8 cellular contexts compared by ENCODE assay signal in genomic region chr6:52881996-52882841, GRCh38. TPM values are rescaled to one million over a fixed set of nuclear protein-coding genes. Genes with fewer than 3 reads are reported as not detected.
A peak's percentile ranks its signal among the peaks of the same experiment; 100 is the strongest.
DNase-seq lines count a peak whose midpoint lies in the region; TF ChIP-seq lines count a peak whose summit lies in the region.

No MANE protein-coding gene starts in this region.

- WGBS in thyroid gland, 2 donors = 11 to 17% methylated on average over 18 of the region's 18 CpGs

- intact Hi-C loops in thyroid gland (cut with DNase I) = loop anchor here (10.0 kb wide), 1 partner anchor 103 kb away; no protein-coding TSS in a partner anchor

- no peak for TF ChIP-seq POLR2A in thyroid gland (IDR thresholded peaks at IDR 0.05)

- H4K20me1 ChIP-seq in osteoblast (ENCODE audit: insufficient read depth, low read length) = no peaks in the 10 kb centered on the region

- no peaks in the 10 kb centered on the region for H3K9me3 ChIP-seq in osteoblast (ENCODE audit: low read depth, low read length)
- no peaks in the 10 kb centered on the region for H3K9me3 ChIP-seq in thyroid gland

- H3K79me2 ChIP-seq in osteoblast (ENCODE audit: insufficient read depth, low read length) = no peaks in the 10 kb centered on the region

- H3K27ac ChIP-seq in osteoblast (ENCODE audit: low read depth, low read length) = peak overlapping the region; percentile 67
- H3K27ac ChIP-seq in thyroid gland = peak overlapping the region in 2 of 3 donors; percentile 1 to 42

- H3K4me3 ChIP-seq in H7 (ENCODE audit: insufficient read depth, low read depth, low read length) = peak overlapping the region; percentile 46
- peak overlapping the region; percentile 46 for H3K4me3 ChIP-seq in LNCaP clone FGC (ENCODE audit: low read depth, low read length)
- H3K4me3 ChIP-seq in osteoblast (ENCODE audit: insufficient read depth, low read length) = peak overlapping the region; percentile 83
- H3K4me3 ChIP-seq in thyroid gland (replicated peaks in 1 of 3) = peak overlapping the region in 2 of 3 donors; percentile 34 to 38

- peak overlapping the region; percentile 100 for H3K4me2 ChIP-seq in osteoblast (ENCODE audit: insufficient read depth, low read length)

- peak overlapping the region; percentile 100 for H2AFZ ChIP-seq in osteoblast (ENCODE audit: low read length)

- no peaks in the 10 kb centered on the region; the same call in 1 of the 2 replicates for H3K27me3 ChIP-seq in H7 (ENCODE audit: control insufficient read depth, insufficient read depth, low read length)
- H3K27me3 ChIP-seq in osteoblast (ENCODE audit: insufficient read depth, low read length) = peaks cover 9% of the 10 kb centered on the region
- no peaks in the 10 kb centered on the region for H3K27me3 ChIP-seq in thyroid gland

- H3K4me1 ChIP-seq in osteoblast (ENCODE audit: insufficient read depth, low read length) (peaks cover 9% of the 10 kb centered on the region), thyroid gland (no peaks in the 10 kb centered on the region)

- H3K36me3 ChIP-seq in H7 (replicated peaks; ENCODE audit: control insufficient read depth, insufficient read depth, low read length) (no peaks in the 10 kb centered on the region), osteoblast (ENCODE audit: insufficient read depth, low read length) (no peaks in the 10 kb centered on the region), thyroid gland (no peaks in the 10 kb centered on the region)

- TF ChIP-seq CTCF in LNCaP clone FGC (IDR thresholded peaks at IDR 0.05; ENCODE audit: control insufficient read depth, extremely low read depth, insufficient read depth) (peak; percentile 74), osteoblast (IDR thresholded peaks at IDR 0.05; ENCODE audit: extremely low read depth, low read depth, low read length) (peak; percentile 87), thyroid gland (IDR thresholded peaks at IDR 0.05) (peak; percentile 33 to 83 (median 70))

- DNase-seq in GDM1 (lab: John Stamatoyannopoulos, UW) (peak; percentile 64), H7 (peak; percentile 79), LNCaP clone FGC (ENCODE audit: low read depth) (peak; percentile 36), SHP77 (lab: John Stamatoyannopoulos, UW) (peak; percentile 70 to 74), germinal center (ENCODE audit: low spot score) (peak; percentile 77), osteoblast (ENCODE audit: insufficient read length, low spot score, missing footprints) (no peak), thyroid gland (peak; percentile 68 to 70)
- DNase-seq in activated gamma-delta T cell treated with anti-CD3 and anti-CD28 coated beads, Interleukin-2, amount 50 U/mL, for 16 hours (ENCODE audit: low read depth) = peak; percentile 56

RNA-seq across cellular contexts. Expression of gene GSTA3, which starts 27.3 kb away (rescaled TPM):
- not detected in 2 replicates for total RNA-seq in H7 (2014; rRNA removed; shearing (Covaris generic))
- total RNA-seq in osteoblast = not detected in 2 replicates
- not detected for total RNA-seq in thyroid gland

RNA-seq across cellular contexts. Expression of gene GSTA5, which starts 41.6 kb away (rescaled TPM):
- not detected in 2 replicates for total RNA-seq in H7 (2014; rRNA removed; shearing (Covaris generic))
- not detected in 2 replicates for total RNA-seq in osteoblast
- total RNA-seq in thyroid gland = not detected
